ENCODE assay signal across 8 cellular contexts in the genomic region with DNA sequence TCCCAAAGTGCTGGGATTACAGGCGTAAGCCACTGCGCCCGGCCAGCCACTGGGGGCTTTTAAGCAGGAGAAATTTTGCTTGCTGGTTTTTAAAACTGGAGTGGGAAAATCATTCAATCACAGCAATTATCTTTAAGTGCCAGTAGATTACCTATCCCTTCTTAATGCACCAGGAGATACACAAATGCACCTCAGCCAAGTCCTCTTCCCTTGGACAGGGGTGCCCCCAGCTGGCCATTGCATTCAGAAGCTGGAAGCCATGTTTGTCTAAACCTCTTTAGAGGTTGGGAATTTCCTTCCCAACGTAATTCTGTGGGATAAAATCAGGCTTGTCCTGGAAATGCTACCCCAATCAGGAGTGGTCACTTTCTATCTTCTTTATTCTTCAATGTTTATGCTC. TPM values are rescaled to one million over a fixed set of nuclear protein-coding genes. Genes with fewer than 3 reads are reported as not detected.
DNase-seq lines count a peak whose midpoint lies in the region; ATAC-seq and TF ChIP-seq lines count a peak whose summit lies in the region.

No MANE protein-coding gene starts in this region.

- H3K27ac Mint-ChIP-seq in activated naive CD4-positive, alpha-beta T cell treated with anti-CD3 and anti-CD28 coated beads for 36 hours, result no peak overlapping the region
- H3K27ac Mint-ChIP-seq in activated naive CD4-positive, alpha-beta T cell treated with anti-CD3 and anti-CD28 coated beads, Interleukin-2, amount 50 U/mL, for 72 hours, result no peak overlapping the region
- H3K27ac Mint-ChIP-seq in WTC11, result no peak overlapping the region

- H3K9me3 ChIP-seq in uterus, result no peaks in the 10 kb centered on the region
- no peaks in the 10 kb centered on the region for H3K9me3 ChIP-seq in suprapubic skin

- H3K27ac ChIP-seq in uterus (no peak overlapping the region), suprapubic skin (no peak overlapping the region)

- TF ChIP-seq EP300 in suprapubic skin (IDR thresholded peaks at IDR 0.05), result no peak

- H3K9me3 Mint-ChIP-seq in activated naive CD4-positive, alpha-beta T cell treated with anti-CD3 and anti-CD28 coated beads for 36 hours, result no peaks in the 10 kb centered on the region
- no peaks in the 10 kb centered on the region for H3K9me3 Mint-ChIP-seq in activated naive CD4-positive, alpha-beta T cell treated with anti-CD3 and anti-CD28 coated beads, Interleukin-2, amount 50 U/mL, for 72 hours
- H3K9me3 Mint-ChIP-seq in WTC11, result no peaks in the 10 kb centered on the region

- H3K36me3 Mint-ChIP-seq in activated naive CD4-positive, alpha-beta T cell treated with anti-CD3 and anti-CD28 coated beads for 36 hours (ENCODE audit: low read depth), result peaks cover 7% of the 10 kb centered on the region
- peaks cover 0 to 5% of the 10 kb centered on the region in 2 donors for H3K36me3 Mint-ChIP-seq in activated naive CD4-positive, alpha-beta T cell treated with anti-CD3 and anti-CD28 coated beads, Interleukin-2, amount 50 U/mL, for 72 hours
- H3K36me3 Mint-ChIP-seq in WTC11, result peaks cover 12% of the 10 kb centered on the region

- H3K27me3 Mint-ChIP-seq in activated naive CD4-positive, alpha-beta T cell treated with anti-CD3 and anti-CD28 coated beads for 36 hours (ENCODE audit: low read depth), result no peaks in the 10 kb centered on the region
- H3K27me3 Mint-ChIP-seq in WTC11 (ENCODE audit: low read depth), result no peaks in the 10 kb centered on the region

- H3K4me1 ChIP-seq in uterus (no peaks in the 10 kb centered on the region), suprapubic skin (peaks cover 7% of the 10 kb centered on the region)

- H3K4me1 Mint-ChIP-seq in activated naive CD4-positive, alpha-beta T cell treated with anti-CD3 and anti-CD28 coated beads for 36 hours (ENCODE audit: low read depth), result peaks cover 2% of the 10 kb centered on the region
- H3K4me1 Mint-ChIP-seq in WTC11, result no peaks in the 10 kb centered on the region

- ATAC-seq in activated naive CD4-positive, alpha-beta T cell treated with anti-CD3 and anti-CD28 coated beads, Interleukin-2, amount 50 U/mL, for 72 hours, result no peak
- ATAC-seq in WTC11 (peak; percentile 80), GM19328 (IDR thresholded peaks at IDR 0.05; ENCODE audit: unreplicated experiment) (no peak)

- CTCF ChIA-PET in activated naive CD4-positive, alpha-beta T cell treated with anti-CD3 and anti-CD28 coated beads for 36 hours (lab: Charles Lee), result interaction anchor here (1.6 kb wide), 1 partner anchor 50 kb away, joined by 4 read pairs; no protein-coding TSS in a partner anchor
- CTCF ChIA-PET in WTC11 (lab: Charles Lee), result interaction anchor here (1.0 to 3.2 kb wide), 3 partner anchors 50 to 254 kb away, joined by 4 to 13 read pairs (median 13); no protein-coding TSS in a partner anchor

- peak; percentile 63 for DNase-seq in activated naive CD4-positive, alpha-beta T cell treated with anti-CD3 and anti-CD28 coated beads for 36 hours
- DNase-seq in activated naive CD4-positive, alpha-beta T cell treated with anti-CD3 and anti-CD28 coated beads, Interleukin-2, amount 50 U/mL, for 72 hours (ENCODE audit: low spot score in 2 of 2), result no peak
- DNase-seq in LNCaP clone FGC (ENCODE audit: low read depth), result peak; percentile 56
- peak; percentile 58 for DNase-seq in WTC11 (ENCODE audit: low spot score)
- DNase-seq in iPS-NIHi11 (ENCODE audit: low spot score), result peak; percentile 46
- DNase-seq in uterus, result no peak
- no peak for DNase-seq in suprapubic skin (ENCODE audit: low spot score in 2 of 2)

- intact Hi-C loops in activated naive CD4-positive, alpha-beta T cell treated with anti-CD3 and anti-CD28 coated beads for 36 hours (cut with micrococcal nuclease), result loop anchor here (1.0 kb wide), 2 partner anchors 50 to 255 kb away; no protein-coding TSS in a partner anchor
- intact Hi-C loops in uterus (cut with DNase I; ENCODE audit: low total_unique reads), result no loop called here

- no peak overlapping the region for H3K4me3 ChIP-seq in LNCaP clone FGC (ENCODE audit: low read depth, low read length)
- no peak overlapping the region for H3K4me3 ChIP-seq in uterus
- H3K4me3 ChIP-seq in suprapubic skin, result no peak overlapping the region

- TF ChIP-seq POLR2A in uterus (IDR thresholded peaks at IDR 0.05) (no peak), suprapubic skin (IDR thresholded peaks at IDR 0.05) (no peak)

- no peaks in the 10 kb centered on the region for H3K36me3 ChIP-seq in uterus
- H3K36me3 ChIP-seq in suprapubic skin, result no peaks in the 10 kb centered on the region

- peak; percentile 88 for TF ChIP-seq CTCF in LNCaP clone FGC (IDR thresholded peaks at IDR 0.05; ENCODE audit: control insufficient read depth, extremely low read depth, insufficient read depth)
- no peak for TF ChIP-seq CTCF in WTC11 (IDR thresholded peaks at IDR 0.05)
- no peak for TF ChIP-seq CTCF in uterus (IDR thresholded peaks at IDR 0.05)
- TF ChIP-seq CTCF in suprapubic skin (IDR thresholded peaks at IDR 0.05), result peak in 1 of 2 donors; percentile 22

- H3K27me3 ChIP-seq in uterus (no peaks in the 10 kb centered on the region), suprapubic skin (no peaks in the 10 kb centered on the region)

- POLR2A ChIA-PET in WTC11 (lab: Charles Lee), result no interaction called here

- no peak overlapping the region for H3K4me3 Mint-ChIP-seq in activated naive CD4-positive, alpha-beta T cell treated with anti-CD3 and anti-CD28 coated beads for 36 hours
- H3K4me3 Mint-ChIP-seq in WTC11, result no peak overlapping the region

- WGBS in suprapubic skin, result 81% methylated on average over 4 of the region's 4 CpGs

TF ChIP-seq in WTC11, 78 proteins besides CTCF, POLR2A, EP300 and RAD21 (continues in another document):
- TF ChIP-seq ZNF263 (CRISPR knock-in tag; IDR thresholded peaks at IDR 0.05; ENCODE audit: low read depth), result no peak
- TF ChIP-seq RELA (CRISPR knock-in tag; IDR thresholded peaks at IDR 0.05; ENCODE audit: borderline replicate concordance), result no peak
- TF ChIP-seq SP1 (CRISPR knock-in tag; conservative IDR thresholded peaks at IDR 0.05), result no peak
- TF ChIP-seq, protein P1, sequence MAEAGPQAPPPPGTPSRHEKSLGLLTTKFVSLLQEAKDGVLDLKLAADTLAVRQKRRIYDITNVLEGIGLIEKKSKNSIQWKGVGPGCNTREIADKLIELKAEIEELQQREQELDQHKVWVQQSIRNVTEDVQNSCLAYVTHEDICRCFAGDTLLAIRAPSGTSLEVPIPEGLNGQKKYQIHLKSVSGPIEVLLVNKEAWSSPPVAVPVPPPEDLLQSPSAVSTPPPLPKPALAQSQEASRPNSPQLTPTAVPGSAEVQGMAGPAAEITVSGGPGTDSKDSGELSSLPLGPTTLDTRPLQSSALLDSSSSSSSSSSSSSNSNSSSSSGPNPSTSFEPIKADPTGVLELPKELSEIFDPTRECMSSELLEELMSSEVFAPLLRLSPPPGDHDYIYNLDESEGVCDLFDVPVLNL (CRISPR knock-in tag; IDR thresholded peaks at IDR 0.05; ENCODE audit: borderline replicate concordance, low read depth), result no peak
- TF ChIP-seq, protein P2, sequence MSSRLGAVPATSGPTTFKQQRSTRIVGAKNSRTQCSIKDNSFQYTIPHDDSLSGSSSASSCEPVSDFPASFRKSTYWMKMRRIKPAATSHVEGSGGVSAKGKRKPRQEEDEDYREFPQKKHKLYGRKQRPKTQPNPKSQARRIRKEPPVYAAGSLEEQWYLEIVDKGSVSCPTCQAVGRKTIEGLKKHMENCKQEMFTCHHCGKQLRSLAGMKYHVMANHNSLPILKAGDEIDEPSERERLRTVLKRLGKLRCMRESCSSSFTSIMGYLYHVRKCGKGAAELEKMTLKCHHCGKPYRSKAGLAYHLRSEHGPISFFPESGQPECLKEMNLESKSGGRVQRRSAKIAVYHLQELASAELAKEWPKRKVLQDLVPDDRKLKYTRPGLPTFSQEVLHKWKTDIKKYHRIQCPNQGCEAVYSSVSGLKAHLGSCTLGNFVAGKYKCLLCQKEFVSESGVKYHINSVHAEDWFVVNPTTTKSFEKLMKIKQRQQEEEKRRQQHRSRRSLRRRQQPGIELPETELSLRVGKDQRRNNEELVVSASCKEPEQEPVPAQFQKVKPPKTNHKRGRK (CRISPR knock-in tag; IDR thresholded peaks at IDR 0.05; ENCODE audit: borderline replicate concordance), result no peak
- no peak for TF ChIP-seq NR1H2 (CRISPR knock-in tag; IDR thresholded peaks at IDR 0.05)
- TF ChIP-seq, protein P3, sequence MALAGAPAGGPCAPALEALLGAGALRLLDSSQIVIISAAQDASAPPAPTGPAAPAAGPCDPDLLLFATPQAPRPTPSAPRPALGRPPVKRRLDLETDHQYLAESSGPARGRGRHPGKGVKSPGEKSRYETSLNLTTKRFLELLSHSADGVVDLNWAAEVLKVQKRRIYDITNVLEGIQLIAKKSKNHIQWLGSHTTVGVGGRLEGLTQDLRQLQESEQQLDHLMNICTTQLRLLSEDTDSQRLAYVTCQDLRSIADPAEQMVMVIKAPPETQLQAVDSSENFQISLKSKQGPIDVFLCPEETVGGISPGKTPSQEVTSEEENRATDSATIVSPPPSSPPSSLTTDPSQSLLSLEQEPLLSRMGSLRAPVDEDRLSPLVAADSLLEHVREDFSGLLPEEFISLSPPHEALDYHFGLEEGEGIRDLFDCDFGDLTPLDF (CRISPR knock-in tag; IDR thresholded peaks at IDR 0.05), result no peak

RNA-seq across cellular contexts. Expression of a gene that starts 26.6 kb away (rescaled TPM):
- 10 to 100 TPM; 90.5 to 96.1 TPM for total RNA-seq in activated naive CD4-positive, alpha-beta T cell treated with anti-CD3 and anti-CD28 coated beads for 36 hours
- 10 to 100 TPM; 52.0 to 99.6 TPM for total RNA-seq in activated naive CD4-positive, alpha-beta T cell treated with anti-CD3 and anti-CD28 coated beads, Interleukin-2, amount 50 U/mL, for 72 hours
- 78.0 to 81.7 TPM (median 80.9 TPM) in 3 replicates for total RNA-seq in WTC11 (2021)
- 10 to 100 TPM in 3 of 4 donors, not detected in 1; 14.1 to 20.1 (median 18.9) TPM for total RNA-seq in uterus
- 10 to 100 TPM; 10.2 to 40.1 (median 22.7) TPM for total RNA-seq in suprapubic skin

RNA-seq across cellular contexts. Expression of a gene that starts 27.6 kb away (rescaled TPM):
- 100 to 1,000 TPM; 111 to 112 TPM for total RNA-seq in activated naive CD4-positive, alpha-beta T cell treated with anti-CD3 and anti-CD28 coated beads for 36 hours
- total RNA-seq in activated naive CD4-positive, alpha-beta T cell treated with anti-CD3 and anti-CD28 coated beads, Interleukin-2, amount 50 U/mL, for 72 hours, result 100 to 1,000 TPM in 1 of 2 donors, 10 to 100 TPM in 1; 51.2 to 194 TPM
- total RNA-seq in WTC11 (2021), result 83.9 to 141 TPM (median 128 TPM) in 3 replicates
- 10 to 100 TPM; 17.6 to 99.9 (median 31.0) TPM for total RNA-seq in uterus
- total RNA-seq in suprapubic skin, result 10 to 100 TPM; 28.6 to 40.3 (median 33.4) TPM

RNA-seq across cellular contexts. Expression of a gene that starts 31.4 kb away (rescaled TPM):
- total RNA-seq in activated naive CD4-positive, alpha-beta T cell treated with anti-CD3 and anti-CD28 coated beads for 36 hours, result not detected
- total RNA-seq in activated naive CD4-positive, alpha-beta T cell treated with anti-CD3 and anti-CD28 coated beads, Interleukin-2, amount 50 U/mL, for 72 hours, result not detected
- total RNA-seq in WTC11 (2021) (not detected in 3 replicates), uterus (1 to 10 TPM in 2 of 4 donors, not detected in 2; 1.4 to 1.5 TPM), suprapubic skin (100 to 1,000 TPM in 3 of 4 donors, 10 to 100 TPM in 1; 22.4 to 253 (median 192) TPM)

RNA-seq across cellular contexts. Expression of a gene that starts 59.5 kb away (rescaled TPM):
- total RNA-seq in activated naive CD4-positive, alpha-beta T cell treated with anti-CD3 and anti-CD28 coated beads for 36 hours, result 1 to 10 TPM; 2.3 to 2.9 TPM
- 1 to 10 TPM; 2.3 to 3.1 TPM for total RNA-seq in activated naive CD4-positive, alpha-beta T cell treated with anti-CD3 and anti-CD28 coated beads, Interleukin-2, amount 50 U/mL, for 72 hours
- 2.6 to 2.9 TPM (median 2.8 TPM) in 3 replicates for total RNA-seq in WTC11 (2021)
- total RNA-seq in uterus, result 1 to 10 TPM; 2.4 to 9.8 (median 4.7) TPM
- total RNA-seq in suprapubic skin, result 1 to 10 TPM; 2.5 to 6.6 (median 3.9) TPM

Comparison
In these comparisons a context has a peak if more than half of its experiments do, and no peak if none do; other contexts are left out.
1. DNase-seq: peak in activated naive CD4-positive, alpha-beta T cell treated with anti-CD3 and anti-CD28 coated beads for 36 hours (single experiment), LNCaP clone FGC (single experiment), WTC11 (single experiment) and iPS-NIHi11 (single experiment); none in activated naive CD4-positive, alpha-beta T cell treated with anti-CD3 and anti-CD28 coated beads, Interleukin-2, amount 50 U/mL, for 72 hours (0 of 2), uterus (0 of 2) and suprapubic skin (0 of 2).
2. RNA of a gene that starts 31.4 kb away (total RNA-seq): 22.4 to 253 TPM in suprapubic skin; 1.4 to 1.5 TPM in uterus, not detected in activated naive CD4-positive, alpha-beta T cell treated with anti-CD3 and anti-CD28 coated beads for 36 hours, not detected in activated naive CD4-positive, alpha-beta T cell treated with anti-CD3 and anti-CD28 coated beads, Interleukin-2, amount 50 U/mL, for 72 hours and not detected in WTC11; every median in the first group is over 4 times any median in the second.